10 cellular contexts compared by ENCODE assay signal in genomic region chr6:119129148-119129967, GRCh38. TPM values are rescaled to one million over a fixed set of nuclear protein-coding genes. Genes with fewer than 3 reads are reported as not detected.
A peak's percentile ranks its signal among the peaks of the same experiment; 100 is the strongest.
DNase-seq lines count a peak whose midpoint lies in the region; ATAC-seq and TF ChIP-seq lines count a peak whose summit lies in the region.
"Had no signal": no experiment of that assay in that cellular context is flagged by ENCODE, and none has a peak within 500 bp of the region (broad histone marks: within the 10 kb centered on the region; RNA-seq: fewer than 3 reads in every experiment).

No MANE protein-coding gene starts in this region.

- H3K27ac Mint-ChIP-seq in naive thymus-derived CD4-positive, alpha-beta T cell: no peak overlapping the region
- H3K27ac Mint-ChIP-seq: IgD-negative memory B cell had no signal

- no peaks in the 10 kb centered on the region for H3K36me3 Mint-ChIP-seq in naive thymus-derived CD4-positive, alpha-beta T cell

- H3K9ac ChIP-seq in SK-N-MC (ENCODE audit: insufficient read length): no peak overlapping the region

- H3K36me3 ChIP-seq in SK-N-MC (ENCODE audit: insufficient read depth, low read length): no peaks in the 10 kb centered on the region
- no peaks in the 10 kb centered on the region for H3K36me3 ChIP-seq in naive thymus-derived CD4-positive, alpha-beta T cell (ENCODE audit: control insufficient read depth in 2 of 3, insufficient read depth in 3 of 3, low read length in 3 of 3)

- no peaks in the 10 kb centered on the region for H3K9me3 ChIP-seq in SK-N-MC (ENCODE audit: low read depth, low read length)
- H3K9me3 ChIP-seq in naive thymus-derived CD4-positive, alpha-beta T cell (ENCODE audit: control insufficient read depth in 2 of 3, low read length in 3 of 3): no peaks in the 10 kb centered on the region

- H3K4me3 Mint-ChIP-seq in naive thymus-derived CD4-positive, alpha-beta T cell: peak overlapping the region in 1 of 10 donors; percentile 10
- H3K4me3 Mint-ChIP-seq: IgD-negative memory B cell had no signal

- no peak overlapping the region for H3K4me3 ChIP-seq in AG04449 (ENCODE audit: low read depth, low read length)
- H3K4me3 ChIP-seq in SK-N-MC: no peak overlapping the region
- no peak overlapping the region for H3K4me3 ChIP-seq in naive thymus-derived CD4-positive, alpha-beta T cell (ENCODE audit: low read length)
- H3K4me3 ChIP-seq: skin epidermis had no signal

- TF ChIP-seq CTCF in AG04449 (IDR thresholded peaks at IDR 0.05; ENCODE audit: insufficient read depth, low read length, missing control alignments) (peak; percentile 60), GM12873 (IDR thresholded peaks at IDR 0.05; ENCODE audit: insufficient read depth, low read depth, low read length, missing control alignments) (peak; percentile 67)

- peaks cover 0 to 4% of the 10 kb centered on the region in 2 donors for H3K4me1 ChIP-seq in naive thymus-derived CD4-positive, alpha-beta T cell (ENCODE audit: control insufficient read depth in 2 of 2, insufficient read depth in 2 of 2, low read length in 2 of 2)

- peaks cover 0 to 8% (median 0%) of the 10 kb centered on the region in 7 donors for H3K4me1 Mint-ChIP-seq in naive thymus-derived CD4-positive, alpha-beta T cell

- intact Hi-C loops in naive thymus-derived CD4-positive, alpha-beta T cell (cut with micrococcal nuclease): loop anchor here (2.0 to 10.0 kb wide), 4 partner anchors 213 to 1785 kb away; no protein-coding TSS in a partner anchor

- DNase-seq in AG04449 (ENCODE audit: low read depth, low spot score) (no peak), MV-4-11 (lab: John Stamatoyannopoulos, UW) (peak; percentile 60), SK-N-MC (ENCODE audit: low read depth, low spot score) (peak; percentile 72), erythroblast (lab: John Stamatoyannopoulos, UW) (peak; percentile 81 to 90), OCI-M2 (lab: John Stamatoyannopoulos, UW; ENCODE audit: unreplicated experiment) (no peak)
- DNase-seq in naive thymus-derived CD4-positive, alpha-beta T cell: peak in 7 of 9 donors; percentile 18 to 63 (median 51)

- H3K27me3 Mint-ChIP-seq in naive thymus-derived CD4-positive, alpha-beta T cell: peaks cover 0 to 17% (median 0%) of the 10 kb centered on the region in 5 donors

- POLR2A ChIA-PET in AG04449 (lab: Yijun Ruan, JAX): interaction anchor here (0.5 kb wide), 1 partner anchor 1964 kb away, joined by 3 read pairs; no protein-coding TSS in a partner anchor
- POLR2A ChIA-PET in naive thymus-derived CD4-positive, alpha-beta T cell (lab: Charles Lee): interaction anchor here (0.7 kb wide), 1 partner anchor 221 kb away, joined by 3 read pairs; no protein-coding TSS in a partner anchor

- no peak for TF ChIP-seq POLR2A in erythroblast (IDR thresholded peaks at IDR 0.05; ENCODE audit: low read length)

- CTCF ChIA-PET in AG04449 (lab: Yijun Ruan, JAX): interaction anchor here (0.6 to 2.3 kb wide), 32 partner anchors 9 to 850 kb away, joined by 3 to 21 read pairs (median 4); no protein-coding TSS in a partner anchor
- CTCF ChIA-PET in naive thymus-derived CD4-positive, alpha-beta T cell (lab: Charles Lee): interaction anchor here (0.6 to 1.1 kb wide), 8 partner anchors 13 to 789 kb away, joined by 3 to 5 read pairs (median 3); no protein-coding TSS in a partner anchor

- H3K27me3 ChIP-seq in naive thymus-derived CD4-positive, alpha-beta T cell (ENCODE audit: control insufficient read depth in 2 of 2, insufficient read depth in 2 of 2, low read length in 2 of 2): no peaks in the 10 kb centered on the region

- H3K9me3 Mint-ChIP-seq in naive thymus-derived CD4-positive, alpha-beta T cell: no peaks in the 10 kb centered on the region
- H3K9me3 Mint-ChIP-seq: IgD-negative memory B cell had no signal

- H3K27ac ChIP-seq in SK-N-MC: no peak overlapping the region
- no peak overlapping the region for H3K27ac ChIP-seq in naive thymus-derived CD4-positive, alpha-beta T cell (ENCODE audit: low read depth, low read length)
- H3K27ac ChIP-seq: skin epidermis had no signal

- ATAC-seq in HG02610 (IDR thresholded peaks at IDR 0.05; ENCODE audit: unreplicated experiment): peak; percentile 77
- peak; percentile 80 for ATAC-seq in naive thymus-derived CD4-positive, alpha-beta T cell

RNA-seq across cellular contexts. Expression of gene FAM184A, which starts 50.9 kb away (rescaled TPM):
- total RNA-seq in naive thymus-derived CD4-positive, alpha-beta T cell: 1 to 10 TPM; 5.3 to 9.8 (median 7.9) TPM
- polyA plus RNA-seq in naive thymus-derived CD4-positive, alpha-beta T cell: 1 to 10 TPM in 1 of 2 donors, under 1 TPM in 1; 0.99 to 3.1 TPM

Comparison
In these comparisons a context has a peak if more than half of its experiments do, and no peak if none do; other contexts are left out.
1. DNase-seq: peak in MV-4-11 (single experiment), SK-N-MC (single experiment), erythroblast (2 of 2) and naive thymus-derived CD4-positive, alpha-beta T cell (7 of 9); none in AG04449 (single experiment) and OCI-M2 (single experiment).